In genomic region chr6:163263998-163264661, GRCh38 we compare ENCODE assay signal across 18 cellular contexts.
DNase-seq lines count a peak whose midpoint lies in the region; ATAC-seq and TF ChIP-seq lines count a peak whose summit lies in the region.
"Had no signal": no experiment of that assay in that cellular context is flagged by ENCODE, and none has a peak within 500 bp of the region (broad histone marks: within the 10 kb centered on the region; RNA-seq: fewer than 3 reads in every experiment).

No MANE protein-coding gene starts in this region.

- peak overlapping the region in 1 of 3 experiments; percentile 67; a peak in 1 of 7 replicates for H3K27ac Mint-ChIP-seq in H9
- H3K27ac Mint-ChIP-seq: CD8-positive, alpha-beta T cell; type B pancreatic cell had no signal

- H4K20me1 ChIP-seq in H9 (ENCODE audit: control insufficient read depth, insufficient read depth, insufficient read length), result no peaks in the 10 kb centered on the region

- no peak overlapping the region for H2BK15ac ChIP-seq in H9 (ENCODE audit: low read depth, low read length)

- no peaks in the 10 kb centered on the region for H3K79me1 ChIP-seq in H9 (ENCODE audit: insufficient read depth, low read depth, low read length, poor library complexity, severe bottlenecking)

- H3K56ac ChIP-seq in H9 (ENCODE audit: insufficient read length, low read depth, low read length), result no peak overlapping the region

- peaks cover 50% of the 10 kb centered on the region in 2 experiments for H3K4me1 Mint-ChIP-seq in H9

- H3K14ac ChIP-seq in H9 (ENCODE audit: insufficient read depth, low read length), result 0 out of 2 replicates have a peak overlapping the region, but pooled peaks have one; percentile 61

- H3K27me3 Mint-ChIP-seq in H9 (ENCODE audit: low read depth), result peaks cover 14% of the 10 kb centered on the region

- H3K4me3 ChIP-seq in lower lobe of right lung (no peak overlapping the region), transverse colon (no peak overlapping the region), Peyer's patch (no peak overlapping the region)
- H3K4me3 ChIP-seq: HAP-1, ovary had no signal

- no peak overlapping the region for H2BK120ac ChIP-seq in H9 (ENCODE audit: low read depth, low read length, poor library complexity, severe bottlenecking)

- H3K4me3 Mint-ChIP-seq in H9, result no peak overlapping the region; a peak in 1 of 5 replicates
- H3K4me3 Mint-ChIP-seq: CD8-positive, alpha-beta T cell; type B pancreatic cell had no signal

- no peak overlapping the region for H4K5ac ChIP-seq in H9 (ENCODE audit: insufficient read length, low read depth, low read length)

- H3K27me3 ChIP-seq in H9 (ENCODE audit: insufficient read depth, low read length) (peaks cover 7% of the 10 kb centered on the region), lower lobe of right lung (ENCODE audit: low read depth) (no peaks in the 10 kb centered on the region), transverse colon (no peaks in the 10 kb centered on the region), Peyer's patch (no peaks in the 10 kb centered on the region)
- H3K27me3 ChIP-seq: ovary had no signal

- no peak overlapping the region for H3K4me2 ChIP-seq in H9 (ENCODE audit: insufficient read depth, insufficient read length, low read length)

- DNase-seq in H9 (no peak), globus pallidus (ENCODE audit: low spot score) (peak; percentile 80), lower lobe of right lung (no peak), substantia nigra (lab: John Stamatoyannopoulos, UW) (peak in 24 of 49 donors; percentile 38 to 85 (median 62)), transverse colon (no peak), HUDEP-2 (lab: John Stamatoyannopoulos, UW; ENCODE audit: unreplicated experiment in 76 of 76) (no peak), Peyer's patch (no peak), DMS153 (lab: John Stamatoyannopoulos, UW) (no peak)
- DNase-seq: activated gamma-delta T cell treated with Interleukin-2 at 50 U/mL for 16 hours; CD8-positive, alpha-beta T cell; NCI-H187 treated with DMSO at 0.1 percent for 48 hours; ovary; small intestine; stimulated activated CD4-positive, alpha-beta T cell treated with anti-CD3 and anti-CD28 coated beads, Interleukin-4, amount 100 ng/mL, for 4 hours; T-helper 1 cell had no signal

- H3K23me2 ChIP-seq in H9 (ENCODE audit: insufficient read length, low read depth, low read length, poor library complexity, severe bottlenecking), result peaks cover 7% of the 10 kb centered on the region

- in situ Hi-C loops in transverse colon (cut with MboI; ENCODE audit: low pct_ligation_motif_present in 1 of 4, low pct_unique_long_range_greater_than_20kb in 1 of 4, low sequenced_read_pairs in 3 of 4), result no loop called here

- no peak overlapping the region for H2AK5ac ChIP-seq in H9 (ENCODE audit: insufficient read length, low read length)

- H3K27ac ChIP-seq in H9 (ENCODE audit: insufficient read length, low read depth, low read length), result no peak overlapping the region
- H3K27ac ChIP-seq in lower lobe of right lung, result no peak overlapping the region
- H3K27ac ChIP-seq in substantia nigra (ENCODE audit: low read depth, low read length, poor library complexity, severe bottlenecking), result peak overlapping the region; percentile 98
- H3K27ac ChIP-seq in transverse colon, result no peak overlapping the region
- H3K27ac ChIP-seq in Peyer's patch, result no peak overlapping the region
- H3K27ac ChIP-seq: HL-60, ovary had no signal

- TF ChIP-seq POLR2A in transverse colon (IDR thresholded peaks at IDR 0.05) (no peak), Peyer's patch (IDR thresholded peaks at IDR 0.05) (no peak)

- H3K4me1 ChIP-seq in H9 (ENCODE audit: insufficient read depth, low read length) (peaks cover 2% of the 10 kb centered on the region; the same call in 1 of the 2 replicates), lower lobe of right lung (peaks cover 13% of the 10 kb centered on the region), transverse colon (peaks cover 0 to 11% (median 0%) of the 10 kb centered on the region in 4 donors), Peyer's patch (no peaks in the 10 kb centered on the region)

- H3K9me3 ChIP-seq in H9 (ENCODE audit: control insufficient read depth, low read depth, low read length) (no peaks in the 10 kb centered on the region), lower lobe of right lung (no peaks in the 10 kb centered on the region), transverse colon (no peaks in the 10 kb centered on the region), Peyer's patch (peaks cover 0 to 6% (median 0%) of the 10 kb centered on the region in 4 donors)
- H3K9me3 ChIP-seq: HAP-1, ovary had no signal

- peak; percentile 63 to 69 for ATAC-seq in lower lobe of right lung
- ATAC-seq: CD8-positive, alpha-beta T cell had no signal

- no peaks in the 10 kb centered on the region for H3K36me3 ChIP-seq in lower lobe of right lung
- no peaks in the 10 kb centered on the region for H3K36me3 ChIP-seq in transverse colon
- H3K36me3 ChIP-seq in Peyer's patch, result no peaks in the 10 kb centered on the region
- H3K36me3 ChIP-seq: HAP-1, ovary had no signal

- H3K18ac ChIP-seq in H9 (ENCODE audit: insufficient read length, low read depth, low read length), result no peak overlapping the region

- H2BK20ac ChIP-seq in H9 (ENCODE audit: low read depth, low read length, poor library complexity, severe bottlenecking), result no peak overlapping the region

- H3K36me3 Mint-ChIP-seq in H9 (ENCODE audit: insufficient read depth in 1 of 3, low read depth in 3 of 3), result peaks cover 5 to 8% (median 5%) of the 10 kb centered on the region in 3 experiments; a peak in 6 of 7 replicates
- H3K36me3 Mint-ChIP-seq: CD8-positive, alpha-beta T cell; type B pancreatic cell had no signal

- TF ChIP-seq EP300 in transverse colon (IDR thresholded peaks at IDR 0.05; ENCODE audit: low read depth), result no peak

- no peaks in the 10 kb centered on the region for H3K79me2 ChIP-seq in H9 (ENCODE audit: insufficient read depth, low read length)

- no peak overlapping the region for H3K9ac ChIP-seq in H9 (ENCODE audit: extremely low read depth, insufficient read length, low read length)

- WGBS in H9 (ENCODE audit: extremely low coverage, insufficient read length, low lambda C conversion rate), result no CpG with 5 or more reads among the region's 13 CpGs
- 93 to 95% methylated on average over 6 to 13 of the region's 13 CpGs for WGBS in transverse colon (ENCODE audit: low coverage in 1 of 2), 2 donors

- no peak overlapping the region for H2BK12ac ChIP-seq in H9 (ENCODE audit: insufficient read length, low read depth, low read length)

- H4K91ac ChIP-seq in H9 (ENCODE audit: insufficient read length, low read depth, low read length), result no peak overlapping the region

- intact Hi-C loops in lower lobe of right lung (cut with DNase I) (no loop called here), transverse colon (cut with DNase I; ENCODE audit: low total_unique reads) (no loop called here)

- no peak overlapping the region for H2BK5ac ChIP-seq in H9 (ENCODE audit: insufficient read length, low read length)

- TF ChIP-seq CTCF in H9 (conservative IDR thresholded peaks at IDR 0.05) (no peak), lower lobe of right lung (IDR thresholded peaks at IDR 0.05) (no peak), transverse colon (IDR thresholded peaks at IDR 0.05) (no peak), Peyer's patch (IDR thresholded peaks at IDR 0.05) (no peak)

- peaks cover 2 to 5% of the 10 kb centered on the region in 2 experiments; a peak in 3 of 5 replicates for H3K9me3 Mint-ChIP-seq in H9
- H3K9me3 Mint-ChIP-seq: CD8-positive, alpha-beta T cell had no signal

- no peak overlapping the region for H4K8ac ChIP-seq in H9 (replicated peaks; ENCODE audit: insufficient read length, low read depth, low read length)

- H2AFZ ChIP-seq in H9 (ENCODE audit: low read length), result no peak overlapping the region

- H3K4ac ChIP-seq in H9 (ENCODE audit: low read depth, low read length), result no peak overlapping the region

- no peak overlapping the region for H3K23ac ChIP-seq in H9 (ENCODE audit: insufficient read length, low read depth, low read length)

- no peak overlapping the region for H3T11ph ChIP-seq in H9 (ENCODE audit: low read length)
